In genomic region chr1:16514107-16515055, GRCh38 we compare ENCODE assay signal across 1 cellular context.
TF ChIP-seq lines count a peak whose summit lies in the region.
"Not testable (repeated sequence)": the region's sequence is repeated elsewhere in the genome, so short reads cannot be mapped to it uniquely, and the experiment has no call there.

Gene RNU1-1, minus strand, starts transcription at chr1:16514285.

TF ChIP-seq in K562, 482 proteins besides CTCF, POLR2A, EP300 and RAD21 (continued from another document and continues in another):
- not testable (repeated sequence) for TF ChIP-seq TOE1 (IDR thresholded peaks at IDR 0.05; ENCODE audit: borderline replicate concordance); NR2C2 (CRISPR knock-in tag; IDR thresholded peaks at IDR 0.05)
- TF ChIP-seq TOE1 (CRISPR knock-in tag; IDR thresholded peaks at IDR 0.05; ENCODE audit: borderline replicate concordance, low read depth): 0 out of 2 replicates have a peak, but pooled peaks have one; percentile 14
- peak; percentile 89 for TF ChIP-seq CREM (IDR thresholded peaks at IDR 0.05; ENCODE audit: low read depth)
- TF ChIP-seq IRF1 (CRISPR knock-in tag; IDR thresholded peaks at IDR 0.05; ENCODE audit: borderline replicate concordance): peak; percentile 8; the same call in 1 of the 2 replicates
- TF ChIP-seq GTF2B (IDR thresholded peaks at IDR 0.05; ENCODE audit: extremely low read depth, insufficient read length): peak; percentile 65
- peak; percentile 68; the same call in 1 of the 2 replicates for TF ChIP-seq MBD2 (IDR thresholded peaks at IDR 0.05; ENCODE audit: borderline replicate concordance, low read depth)
- peak; percentile 57 for TF ChIP-seq CREB1 (IDR thresholded peaks at IDR 0.05)
- TF ChIP-seq CREB1 (CRISPR knock-in tag; IDR thresholded peaks at IDR 0.05): peak; percentile 91
- TF ChIP-seq CBX1 (IDR thresholded peaks at IDR 0.05; ENCODE audit: low read depth): peak; percentile 92; the same call in 1 of the 2 replicates
- 0 out of 2 replicates have a peak, but pooled peaks have one; percentile 42 for TF ChIP-seq ZNF511 (CRISPR knock-in tag; IDR thresholded peaks at IDR 0.05)
- peak; percentile 90 for TF ChIP-seq GABPB1 (CRISPR knock-in tag; IDR thresholded peaks at IDR 0.05)
- TF ChIP-seq ZNF589 (CRISPR knock-in tag; IDR thresholded peaks at IDR 0.05; ENCODE audit: low read depth): 0 out of 2 replicates have a peak, but pooled peaks have one; percentile 58
- peak; percentile 52; the same call in 1 of the 2 replicates for TF ChIP-seq NR2C2 (tag; IDR thresholded peaks at IDR 0.05)
- TF ChIP-seq GTF2A2 (tag; IDR thresholded peaks at IDR 0.05): peak; percentile 85
- peak; percentile 91; the same call in 1 of the 2 replicates for TF ChIP-seq ZBED1 (IDR thresholded peaks at IDR 0.05)
- 0 out of 2 replicates have a peak, but pooled peaks have one; percentile 42 for TF ChIP-seq HDAC2 (IDR thresholded peaks at IDR 0.05)
- TF ChIP-seq MTA3 (IDR thresholded peaks at IDR 0.05; ENCODE audit: borderline replicate concordance): peak; percentile 87
- peak in 1 of 2 experiments; percentile 4; a peak in 1 of 3 replicates for TF ChIP-seq CBX3 (IDR thresholded peaks at IDR 0.05; ENCODE audit: borderline replicate concordance in 1 of 2, low read length in 2 of 2)
- peak; percentile 64 for TF ChIP-seq KDM5B (IDR thresholded peaks at IDR 0.05; ENCODE audit: insufficient replicate concordance, low read depth, low read length)
- TF ChIP-seq AFF1 (IDR thresholded peaks at IDR 0.05; ENCODE audit: low read depth in 1 of 2, partially characterized antibody in 2 of 2): peak in 1 of 2 experiments; percentile 26
- TF ChIP-seq TBP (optimal IDR thresholded peaks at IDR 0.05; ENCODE audit: low read depth, low read length): peak; percentile 87
- peak in 1 of 2 experiments; percentile 98; a peak in 2 of 4 replicates for TF ChIP-seq KDM4B (IDR thresholded peaks at IDR 0.05; ENCODE audit: borderline replicate concordance in 2 of 2, low read depth in 1 of 2)
- TF ChIP-seq MNT (conservative IDR thresholded peaks at IDR 0.05): 0 out of 4 replicates have a peak, but pooled peaks of 1 of the 2 experiments have one; percentile 2
- TF ChIP-seq PHF8 (IDR thresholded peaks at IDR 0.05; ENCODE audit: borderline replicate concordance, low read length): peak; percentile 31; the same call in 1 of the 2 replicates
- TF ChIP-seq E2F6 (IDR thresholded peaks at IDR 0.05; ENCODE audit: borderline replicate concordance in 1 of 2, extremely low read depth in 1 of 2, insufficient read depth in 1 of 2, insufficient read length in 1 of 2, low read depth in 1 of 2, low read length in 1 of 2, poor library complexity in 1 of 2, severe bottlenecking in 1 of 2): peak in 1 of 2 experiments; percentile 21
- TF ChIP-seq ZBTB11 (CRISPR knock-in tag; IDR thresholded peaks at IDR 0.05): peak in 1 of 3 experiments; percentile 9; a peak in 1 of 6 replicates
- peak in 1 of 3 experiments; percentile 13 for TF ChIP-seq YY1 (IDR thresholded peaks at IDR 0.05; ENCODE audit: borderline replicate concordance in 1 of 3, control insufficient read depth in 1 of 3, extremely low read depth in 1 of 3, insufficient read depth in 3 of 3, insufficient read length in 1 of 3, insufficient replicate concordance in 2 of 3, low read depth in 1 of 3, low read length in 2 of 3)
- TF ChIP-seq ZMIZ1 (IDR thresholded peaks at IDR 0.05; ENCODE audit: low read depth in 2 of 2, low read length in 2 of 2): peak in 1 of 2 experiments; percentile 93; a peak in 2 of 4 replicates
